In genomic region chr3:129183569-129184395, GRCh38 we compare ENCODE assay signal across 8 cellular contexts. TPM values are rescaled to one million over a fixed set of nuclear protein-coding genes. Genes with fewer than 3 reads are reported as not detected.
DNase-seq lines count a peak whose midpoint lies in the region; ATAC-seq, FAIRE-seq and TF ChIP-seq lines count a peak whose summit lies in the region.

CNBP (minus strand) TSS chr3:129183896; CDS start chr3:129171757, 12,139 bp downstream.

- H3K27me3 ChIP-seq in Caco-2 (replicated peaks; ENCODE audit: control insufficient read depth, insufficient read depth, low read length) (no peaks in the 10 kb centered on the region), HUES48 (ENCODE audit: control insufficient read depth, insufficient read depth, low read length) (no peaks in the 10 kb centered on the region), NT2/D1 (ENCODE audit: insufficient read depth, insufficient read length) (no peaks in the 10 kb centered on the region), H1 (replicated peaks in 1 of 4; ENCODE audit: control insufficient read depth in 3 of 4, extremely low read depth in 1 of 4, insufficient read depth in 3 of 4, low read length in 3 of 4) (no peaks in the 10 kb centered on the region), mesendoderm (ENCODE audit: insufficient read depth, low read length, poor library complexity) (no peaks in the 10 kb centered on the region)

- H2AK5ac ChIP-seq in H1 (ENCODE audit: low read depth, low read length), result peak within 1 kb of the TSS; percentile 71; the same call in 1 of the 2 replicates
- peak within 1 kb of the TSS; percentile 97 for H2AK5ac ChIP-seq in mesendoderm (ENCODE audit: low read length)

- H2BK15ac ChIP-seq in H1 (ENCODE audit: low read length) (no peak within 1 kb of the TSS), mesendoderm (replicated peaks; ENCODE audit: low read depth) (no peak within 1 kb of the TSS)

- H2BK5ac ChIP-seq in H1 (ENCODE audit: low read depth, low read length), result peak within 1 kb of the TSS; percentile 98
- H2BK5ac ChIP-seq in mesendoderm (ENCODE audit: low read length), result peak within 1 kb of the TSS; percentile 75

- no TSS peak for BruUV-seq in Caco-2 (replicated peaks; lab: Mats Ljungman, UMichigan)

- peak within 1 kb of the TSS; percentile 94 for H3K27ac Mint-ChIP-seq in Caco-2 (ENCODE audit: unreplicated experiment)
- peak within 1 kb of the TSS; percentile 95 for H3K27ac Mint-ChIP-seq in activated CD8-positive, alpha-beta memory T cell treated with anti-CD3 and anti-CD28 coated beads, Interleukin-2, amount 10 ng/mL, durations not matched to agents 7 days and 5 days

- H2BK120ac ChIP-seq in H1 (replicated peaks; ENCODE audit: low read depth, low read length) (no peak within 1 kb of the TSS), mesendoderm (ENCODE audit: low read depth, low read length) (peak within 1 kb of the TSS; percentile 4)

- peaks cover 13 to 17% of the 10 kb centered on the region in 2 experiments for H4K20me1 ChIP-seq in H1 (replicated peaks in 1 of 2; ENCODE audit: control insufficient read depth in 1 of 2, insufficient read depth in 2 of 2, low read length in 2 of 2)

- peak within 1 kb of the TSS; percentile 75 to 89 for H3K4me2 ChIP-seq in H1 (ENCODE audit: insufficient read depth in 1 of 2, low read depth in 2 of 2, low read length in 2 of 2)
- H3K4me2 ChIP-seq in mesendoderm (ENCODE audit: low read length), result peak within 1 kb of the TSS; percentile 76

- H3K18ac ChIP-seq in H1 (ENCODE audit: extremely low read depth, low read length) (peak within 1 kb of the TSS; percentile 97), mesendoderm (ENCODE audit: low read length) (peak within 1 kb of the TSS; percentile 92)

- no peak for TF ChIP-seq CTCF in Caco-2 (IDR thresholded peaks at IDR 0.05; ENCODE audit: insufficient read depth in 1 of 2, low read depth in 1 of 2, low read length in 1 of 2, severe bottlenecking in 1 of 2, unreplicated experiment in 1 of 2)
- TF ChIP-seq CTCF in H1 (IDR thresholded peaks at IDR 0.05; ENCODE audit: control extremely low read depth in 1 of 3, insufficient read depth in 1 of 3, low read depth in 1 of 3, low read length in 3 of 3), result no peak; a peak in 1 of 4 replicates

- intact Hi-C loops in Caco-2 (cut with micrococcal nuclease; ENCODE audit: unreplicated experiment), result loop anchor here (1.0 kb wide), 1 partner anchor 62 kb away; no protein-coding TSS in a partner anchor

- DNase-seq in Caco-2 (peak; percentile 88 to 94), NT2/D1 (ENCODE audit: low read depth, low spot score) (peak; percentile 87), H1 (ENCODE audit: low read depth in 1 of 2, low spot score in 2 of 2) (peak in 1 of 2 experiments; percentile 91), mesendoderm (peak; percentile 96)
- DNase-seq in activated CD8-positive, alpha-beta memory T cell treated with anti-CD3 and anti-CD28 coated beads, Interleukin-2, amount 10 ng/mL, durations not matched to agents 7 days and 5 days, result peak; percentile 94
- DNase-seq in stimulated activated CD8-positive, alpha-beta memory T cell treated with anti-CD3 and anti-CD28 coated beads, Interleukin-12 subunit alpha, Interleukin-12 subunit beta, amount 100 ng/mL, for 4 hours (ENCODE audit: low read depth), result peak; percentile 87

- H3K79me2 ChIP-seq in H1 (ENCODE audit: control insufficient read depth in 1 of 2, insufficient read depth in 2 of 2, low read length in 2 of 2) (peaks cover 43 to 59% of the 10 kb centered on the region in 2 experiments), mesendoderm (ENCODE audit: control insufficient read depth, insufficient read depth, low read length) (peaks cover 51% of the 10 kb centered on the region)

- H3K9ac ChIP-seq in HUES48 (ENCODE audit: low read depth, low read length), result peak within 1 kb of the TSS; percentile 100
- H3K9ac ChIP-seq in NT2/D1 (ENCODE audit: insufficient read length, low read depth), result peak within 1 kb of the TSS; percentile 99
- peak within 1 kb of the TSS; percentile 98 to 100 (median 99) for H3K9ac ChIP-seq in H1 (replicated peaks in 1 of 4; ENCODE audit: extremely low read depth in 1 of 4, low read depth in 3 of 4, low read length in 3 of 4)
- H3K9ac ChIP-seq in mesendoderm (ENCODE audit: low read length), result peak within 1 kb of the TSS; percentile 100

- H2BK12ac ChIP-seq in H1 (ENCODE audit: low read depth, low read length), result peak within 1 kb of the TSS; percentile 39; the same call in 1 of the 2 replicates

- no peaks in the 10 kb centered on the region for H3K9me3 Mint-ChIP-seq in Caco-2 (ENCODE audit: unreplicated experiment)
- H3K9me3 Mint-ChIP-seq in activated CD8-positive, alpha-beta memory T cell treated with anti-CD3 and anti-CD28 coated beads, Interleukin-2, amount 10 ng/mL, durations not matched to agents 7 days and 5 days (ENCODE audit: low read depth), result no peaks in the 10 kb centered on the region

- peaks cover 14% of the 10 kb centered on the region for H3K4me1 ChIP-seq in Caco-2
- peaks cover 9% of the 10 kb centered on the region; the same call in 1 of the 2 replicates for H3K4me1 ChIP-seq in HUES48 (ENCODE audit: control insufficient read depth, insufficient read depth, low read length)
- no peaks in the 10 kb centered on the region for H3K4me1 ChIP-seq in NT2/D1 (ENCODE audit: insufficient read depth, insufficient read length)
- peaks cover 0 to 4% (median 0%) of the 10 kb centered on the region in 4 experiments; a peak in 1 of 7 replicates for H3K4me1 ChIP-seq in H1 (replicated peaks in 1 of 4; ENCODE audit: control insufficient read depth in 3 of 4, insufficient read depth in 4 of 4, low read length in 3 of 4)
- no peaks in the 10 kb centered on the region for H3K4me1 ChIP-seq in mesendoderm (ENCODE audit: control insufficient read depth, low read depth, low read length)

- H3K79me1 ChIP-seq in H1 (ENCODE audit: low read depth, low read length) (0 out of 2 replicates have a peak, but pooled peaks cover 2% of the 10 kb centered on the region), mesendoderm (ENCODE audit: low read length) (peaks cover 1% of the 10 kb centered on the region)

- POLR2A ChIA-PET in Caco-2 (lab: Charles Lee) (interaction anchor here (0.8 to 1.1 kb wide), 3 partner anchors 22 to 65 kb away, joined by 3 to 4 read pairs (median 3); partner anchors contain the start of genes COPG1 and ISY1), H1 (lab: Charles Lee; ENCODE audit: partially characterized antibody) (interaction anchor here (0.6 to 3.9 kb wide), 29 partner anchors 9 to 319 kb away, joined by 3 to 39 read pairs (median 4); partner anchors contain the start of genes COPG1 and RAB43)

- H3K9me3 ChIP-seq in Caco-2 (no peaks in the 10 kb centered on the region), HUES48 (ENCODE audit: control insufficient read depth, insufficient read depth, low read length) (no peaks in the 10 kb centered on the region), NT2/D1 (ENCODE audit: insufficient read depth, low read length) (no peaks in the 10 kb centered on the region), H1 (ENCODE audit: insufficient read depth in 2 of 2, low read depth in 1 of 2, low read length in 1 of 2) (no peaks in the 10 kb centered on the region)

- H3K23me2 ChIP-seq in H1 (ENCODE audit: low read depth, low read length), result peaks cover 5% of the 10 kb centered on the region; the same call in 1 of the 2 replicates

- H3K27me3 Mint-ChIP-seq in Caco-2 (ENCODE audit: insufficient read depth, unreplicated experiment), result no peaks in the 10 kb centered on the region
- no peaks in the 10 kb centered on the region for H3K27me3 Mint-ChIP-seq in activated CD8-positive, alpha-beta memory T cell treated with anti-CD3 and anti-CD28 coated beads, Interleukin-2, amount 10 ng/mL, durations not matched to agents 7 days and 5 days

- no peak for TF ChIP-seq EP300 in H1 (IDR thresholded peaks at IDR 0.05; ENCODE audit: borderline replicate concordance in 1 of 2, low read depth in 2 of 2, low read length in 2 of 2)

- CTCF ChIA-PET in Caco-2 (lab: Charles Lee) (interaction anchor here (0.6 kb wide), 2 partner anchors 38 to 214 kb away, joined by 3 to 6 read pairs; no protein-coding TSS in a partner anchor), H1 (lab: Charles Lee; ENCODE audit: partially characterized antibody) (interaction anchor here (0.7 to 4.8 kb wide), 2 partner anchors 27 to 63 kb away, joined by 3 to 32 read pairs; no protein-coding TSS in a partner anchor)
- CTCF ChIA-PET in activated CD8-positive, alpha-beta memory T cell treated with anti-CD3 and anti-CD28 coated beads, Interleukin-2, amount 10 ng/mL, durations not matched to agents 7 days and 5 days (lab: Charles Lee), result interaction anchor here (1.0 to 3.6 kb wide), 8 partner anchors 21 to 130 kb away, joined by 3 to 15 read pairs (median 7); partner anchors contain the start of gene COPG1

- peak in 1 of 2 experiments; percentile 91; a peak in 2 of 3 replicates for TF ChIP-seq POLR2A in H1 (IDR thresholded peaks at IDR 0.05; ENCODE audit: control extremely low read depth in 1 of 2, low read depth in 2 of 2, low read length in 2 of 2)

- H3K4me1 Mint-ChIP-seq in Caco-2 (ENCODE audit: low read depth, unreplicated experiment), result no peaks in the 10 kb centered on the region
- H3K4me1 Mint-ChIP-seq in activated CD8-positive, alpha-beta memory T cell treated with anti-CD3 and anti-CD28 coated beads, Interleukin-2, amount 10 ng/mL, durations not matched to agents 7 days and 5 days, result peaks cover 42% of the 10 kb centered on the region

- H2BK20ac ChIP-seq in H1 (ENCODE audit: low read length), result no peak within 1 kb of the TSS

- H3K4me3 ChIP-seq in Caco-2 (ENCODE audit: low read depth, low read length), result peak within 1 kb of the TSS; percentile 81
- peak within 1 kb of the TSS; percentile 99 for H3K4me3 ChIP-seq in HUES48 (ENCODE audit: low read depth, low read length)
- H3K4me3 ChIP-seq in NT2/D1 (ENCODE audit: insufficient read length, low read depth), result peak within 1 kb of the TSS; percentile 99
- H3K4me3 ChIP-seq in H1 (ENCODE audit: extremely low read depth in 1 of 4, insufficient read depth in 2 of 4, low read depth in 3 of 4, low read length in 4 of 4), result peak within 1 kb of the TSS; percentile 77 to 100 (median 98)
- peak within 1 kb of the TSS; percentile 99 for H3K4me3 ChIP-seq in mesendoderm (ENCODE audit: low read length)

- H3K4ac ChIP-seq in H1 (replicated peaks; ENCODE audit: insufficient read length, low read depth, low read length), result peak within 1 kb of the TSS; percentile 100
- peak within 1 kb of the TSS; percentile 91 for H3K4ac ChIP-seq in mesendoderm (ENCODE audit: low read depth, low read length)

- H3K56ac ChIP-seq in H1 (replicated peaks; ENCODE audit: insufficient read length, low read depth, low read length) (peak within 1 kb of the TSS; percentile 99), mesendoderm (ENCODE audit: low read length) (peak within 1 kb of the TSS; percentile 100)

- H3K14ac ChIP-seq in H1 (ENCODE audit: insufficient read length), result peak within 1 kb of the TSS; percentile 99

- peak within 1 kb of the TSS; percentile 84 for H3K4me3 Mint-ChIP-seq in Caco-2 (ENCODE audit: unreplicated experiment)
- H3K4me3 Mint-ChIP-seq in activated CD8-positive, alpha-beta memory T cell treated with anti-CD3 and anti-CD28 coated beads, Interleukin-2, amount 10 ng/mL, durations not matched to agents 7 days and 5 days, result peak within 1 kb of the TSS; percentile 87

- no peak within 1 kb of the TSS for H2AFZ ChIP-seq in H1 (ENCODE audit: low read length)

- H3K36me3 ChIP-seq in Caco-2 (ENCODE audit: control insufficient read depth, insufficient read depth, low read length), result peaks cover 2% of the 10 kb centered on the region; the same call in 1 of the 2 replicates
- peaks cover 28% of the 10 kb centered on the region for H3K36me3 ChIP-seq in HUES48 (ENCODE audit: control insufficient read depth, insufficient read depth, low read length)
- H3K36me3 ChIP-seq in NT2/D1 (ENCODE audit: insufficient read depth, insufficient read length, low read length), result peaks cover 34% of the 10 kb centered on the region
- peaks cover 0 to 19% (median 5%) of the 10 kb centered on the region in 4 experiments; a peak in 4 of 8 replicates for H3K36me3 ChIP-seq in H1 (ENCODE audit: control insufficient read depth in 2 of 4, insufficient read depth in 4 of 4, low read length in 3 of 4)
- H3K36me3 ChIP-seq in mesendoderm (ENCODE audit: control insufficient read depth, insufficient read depth, low read length), result no peaks in the 10 kb centered on the region

- WGBS in H1 (ENCODE audit: extremely low coverage in 1 of 2, insufficient coverage in 1 of 2, insufficient read length in 1 of 2, insufficient replicate concordance in 2 of 2, low coverage in 1 of 2, low lambda C conversion rate in 2 of 2, missing lambda C conversion rate in 1 of 2), 2 experiments, result 2% methylated on average over 67 of the region's 83 CpGs; no CpG with 5 or more reads in 1 of the 2 experiments
- no CpG with 5 or more reads among the region's 83 CpGs for WGBS in mesendoderm (ENCODE audit: extremely low coverage, insufficient coverage, low lambda C conversion rate)

- peak within 1 kb of the TSS; percentile 99 for H4K91ac ChIP-seq in H1 (replicated peaks; ENCODE audit: insufficient read length, low read length)

- peaks cover 52% of the 10 kb centered on the region for H3K36me3 Mint-ChIP-seq in Caco-2 (ENCODE audit: insufficient read depth, unreplicated experiment)
- peaks cover 37% of the 10 kb centered on the region for H3K36me3 Mint-ChIP-seq in activated CD8-positive, alpha-beta memory T cell treated with anti-CD3 and anti-CD28 coated beads, Interleukin-2, amount 10 ng/mL, durations not matched to agents 7 days and 5 days

- peak within 1 kb of the TSS; percentile 96 for H3K27ac ChIP-seq in HUES48 (ENCODE audit: low read depth, low read length)
- peak within 1 kb of the TSS; percentile 99 for H3K27ac ChIP-seq in H1 (ENCODE audit: low read depth, low read length)
- H3K27ac ChIP-seq in mesendoderm (ENCODE audit: low read depth, low read length), result peak within 1 kb of the TSS; percentile 89

- peak; percentile 95 for ATAC-seq in GM21390 (IDR thresholded peaks at IDR 0.05; ENCODE audit: unreplicated experiment)
- peak; percentile 98 for ATAC-seq in activated CD8-positive, alpha-beta memory T cell treated with anti-CD3 and anti-CD28 coated beads, Interleukin-2, amount 10 ng/mL, durations not matched to agents 7 days and 5 days

- H3K23ac ChIP-seq in H1 (ENCODE audit: insufficient read length) (no peak within 1 kb of the TSS), mesendoderm (ENCODE audit: low read length) (peak within 1 kb of the TSS; percentile 100)

- FAIRE-seq in H1 (lab: Jason Lieb, UNC), result no peak

- H4K5ac ChIP-seq in H1 (ENCODE audit: insufficient read length, low read depth, low read length) (peak within 1 kb of the TSS; percentile 100), mesendoderm (ENCODE audit: low read length) (no peak within 1 kb of the TSS)

- no peak for TF ChIP-seq RAD21 in H1 (IDR thresholded peaks at IDR 0.05 in 1 of 2, conservative IDR thresholded peaks at IDR 0.05 in 1 of 2; ENCODE audit: low read depth in 2 of 2, low read length in 2 of 2)

- H4K8ac ChIP-seq in H1 (ENCODE audit: extremely low read depth, insufficient read depth, low read length) (peak within 1 kb of the TSS; percentile 100), mesendoderm (ENCODE audit: low read depth, low read length) (peak within 1 kb of the TSS; percentile 91)

RNA-seq across cellular contexts. Expression of gene CNBP, which starts in this region (rescaled TPM):
- 229 and 266 TPM in 2 replicates for total RNA-seq in Caco-2 (2022)
- total RNA-seq in activated CD8-positive, alpha-beta memory T cell treated with anti-CD3 and anti-CD28 coated beads, Interleukin-2, amount 10 ng/mL, durations not matched to agents 7 days and 5 days, result 100 to 1,000 TPM; 270 to 330 TPM
- total RNA-seq in H1 (2021; fragmentation: NEBNext Ultra II Directional; extraction: Animal tissue kit (Norgen Biotek cat#: 25700)), result 351 and 371 TPM in 2 replicates
- polyA plus RNA-seq in H1 (2011; rRNA removed), result 230 and 315 TPM in 2 replicates
- 431 TPM for polyA plus RNA-seq in H1 (2011; cell fraction: cytosol; rRNA removed)
- polyA plus RNA-seq in H1 (2011; cell fraction: nucleus; rRNA removed), result 165 TPM
- 271 to 353 TPM (median 334 TPM) in 4 replicates for polyA plus RNA-seq in H1 (2012, experiment 1 of 2)
- polyA plus RNA-seq in H1 (2012, experiment 2 of 2), result 41.1 TPM
- polyA plus RNA-seq in H1 (2013, experiment 1 of 2), result 223 TPM
- 230 TPM for polyA plus RNA-seq in H1 (2013, experiment 2 of 2)
- polyA minus RNA-seq in H1 (2011; rRNA and poly(A)+ RNA removed), result 294 and 423 TPM in 2 replicates
- polyA minus RNA-seq in H1 (2011; cell fraction: cytosol; rRNA and poly(A)+ RNA removed), result 177 TPM
- 111 TPM for polyA minus RNA-seq in H1 (2011; cell fraction: nucleus; rRNA and poly(A)+ RNA removed)
- 358 TPM for polyA plus RNA-seq in mesendoderm (2013, experiment 1 of 2)
- 356 TPM for polyA plus RNA-seq in mesendoderm (2013, experiment 2 of 2)
